In the genomic region with DNA sequence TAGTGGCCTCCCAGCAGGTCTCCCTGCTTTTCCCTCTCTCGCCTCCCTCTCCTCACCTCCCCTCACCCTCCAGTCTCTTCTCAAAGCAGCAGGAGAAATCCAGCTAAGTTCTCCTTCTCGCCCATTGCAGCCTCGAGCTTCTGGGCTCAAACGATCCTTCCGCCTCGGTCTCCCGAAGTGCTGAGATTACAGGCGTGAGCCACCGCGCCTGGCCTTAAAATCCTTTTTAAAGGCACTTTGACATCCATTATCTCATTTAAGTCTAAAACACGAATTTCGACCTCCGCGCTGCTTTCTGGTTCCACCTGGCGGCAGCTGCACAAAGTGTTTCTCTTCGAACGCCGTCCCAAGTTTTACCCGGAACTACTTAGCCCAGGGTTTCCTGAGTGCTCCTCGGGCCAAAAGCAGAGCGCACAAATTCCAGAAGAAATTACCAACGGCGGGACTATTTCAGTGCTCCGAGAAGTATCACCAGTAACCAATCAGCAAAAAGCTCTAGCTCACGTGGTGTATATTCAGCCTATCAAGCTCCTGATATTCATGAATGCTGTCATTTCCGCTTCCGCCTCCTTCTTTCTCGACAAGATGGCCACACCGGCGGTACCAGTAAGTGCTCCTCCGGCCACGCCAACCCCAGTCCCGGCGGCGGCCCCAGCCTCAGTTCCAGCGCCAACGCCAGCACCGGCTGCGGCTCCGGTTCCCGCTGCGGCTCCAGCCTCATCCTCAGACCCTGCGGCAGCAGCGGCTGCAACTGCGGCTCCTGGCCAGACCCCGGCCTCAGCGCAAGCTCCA, we compare ENCODE assay signal across 1 cellular context.
TF ChIP-seq lines count a peak whose summit lies in the region.

A gene with protein sequence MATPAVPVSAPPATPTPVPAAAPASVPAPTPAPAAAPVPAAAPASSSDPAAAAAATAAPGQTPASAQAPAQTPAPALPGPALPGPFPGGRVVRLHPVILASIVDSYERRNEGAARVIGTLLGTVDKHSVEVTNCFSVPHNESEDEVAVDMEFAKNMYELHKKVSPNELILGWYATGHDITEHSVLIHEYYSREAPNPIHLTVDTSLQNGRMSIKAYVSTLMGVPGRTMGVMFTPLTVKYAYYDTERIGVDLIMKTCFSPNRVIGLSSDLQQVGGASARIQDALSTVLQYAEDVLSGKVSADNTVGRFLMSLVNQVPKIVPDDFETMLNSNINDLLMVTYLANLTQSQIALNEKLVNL (plus strand): TSS at position 570 of the 792 bp plus-strand sequence. CDS start 16 bp downstream, at position 586.

TF ChIP-seq in HepG2, 621 proteins besides CTCF, POLR2A, EP300 and RAD21 (continued from another document and continues in another):
- TF ChIP-seq, protein P1, sequence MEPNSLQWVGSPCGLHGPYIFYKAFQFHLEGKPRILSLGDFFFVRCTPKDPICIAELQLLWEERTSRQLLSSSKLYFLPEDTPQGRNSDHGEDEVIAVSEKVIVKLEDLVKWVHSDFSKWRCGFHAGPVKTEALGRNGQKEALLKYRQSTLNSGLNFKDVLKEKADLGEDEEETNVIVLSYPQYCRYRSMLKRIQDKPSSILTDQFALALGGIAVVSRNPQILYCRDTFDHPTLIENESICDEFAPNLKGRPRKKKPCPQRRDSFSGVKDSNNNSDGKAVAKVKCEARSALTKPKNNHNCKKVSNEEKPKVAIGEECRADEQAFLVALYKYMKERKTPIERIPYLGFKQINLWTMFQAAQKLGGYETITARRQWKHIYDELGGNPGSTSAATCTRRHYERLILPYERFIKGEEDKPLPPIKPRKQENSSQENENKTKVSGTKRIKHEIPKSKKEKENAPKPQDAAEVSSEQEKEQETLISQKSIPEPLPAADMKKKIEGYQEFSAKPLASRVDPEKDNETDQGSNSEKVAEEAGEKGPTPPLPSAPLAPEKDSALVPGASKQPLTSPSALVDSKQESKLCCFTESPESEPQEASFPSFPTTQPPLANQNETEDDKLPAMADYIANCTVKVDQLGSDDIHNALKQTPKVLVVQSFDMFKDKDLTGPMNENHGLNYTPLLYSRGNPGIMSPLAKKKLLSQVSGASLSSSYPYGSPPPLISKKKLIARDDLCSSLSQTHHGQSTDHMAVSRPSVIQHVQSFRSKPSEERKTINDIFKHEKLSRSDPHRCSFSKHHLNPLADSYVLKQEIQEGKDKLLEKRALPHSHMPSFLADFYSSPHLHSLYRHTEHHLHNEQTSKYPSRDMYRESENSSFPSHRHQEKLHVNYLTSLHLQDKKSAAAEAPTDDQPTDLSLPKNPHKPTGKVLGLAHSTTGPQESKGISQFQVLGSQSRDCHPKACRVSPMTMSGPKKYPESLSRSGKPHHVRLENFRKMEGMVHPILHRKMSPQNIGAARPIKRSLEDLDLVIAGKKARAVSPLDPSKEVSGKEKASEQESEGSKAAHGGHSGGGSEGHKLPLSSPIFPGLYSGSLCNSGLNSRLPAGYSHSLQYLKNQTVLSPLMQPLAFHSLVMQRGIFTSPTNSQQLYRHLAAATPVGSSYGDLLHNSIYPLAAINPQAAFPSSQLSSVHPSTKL (CRISPR knock-in tag; IDR thresholded peaks at IDR 0.05): peak; percentile 68; the same call in 1 of the 2 replicates
- TF ChIP-seq MAFG (CRISPR knock-in tag; IDR thresholded peaks at IDR 0.05) (no peak), MAFF (IDR thresholded peaks at IDR 0.05; ENCODE audit: low read depth, low read length) (peak; percentile 35; the same call in 1 of the 2 replicates), TEAD3 (CRISPR knock-in tag; optimal IDR thresholded peaks at IDR 0.05; ENCODE audit: borderline replicate concordance) (peak; percentile 93), NFRKB (IDR thresholded peaks at IDR 0.05) (peak; percentile 54; the same call in 1 of the 2 replicates), KMT2B (CRISPR knock-in tag; IDR thresholded peaks at IDR 0.05) (peak; percentile 75), MAF1 (CRISPR knock-in tag; IDR thresholded peaks at IDR 0.05; ENCODE audit: borderline replicate concordance) (0 out of 2 replicates have a peak, but pooled peaks have one; percentile 74), KDM5B (CRISPR knock-in tag; IDR thresholded peaks at IDR 0.05; ENCODE audit: borderline replicate concordance) (peak; percentile 32; the same call in 1 of the 2 replicates), HOXA5 (CRISPR knock-in tag; IDR thresholded peaks at IDR 0.05) (peak; percentile 91), BRD4 (CRISPR knock-in tag; IDR thresholded peaks at IDR 0.05) (peak; percentile 79), ARNTL (CRISPR knock-in tag; IDR thresholded peaks at IDR 0.05) (0 out of 2 replicates have a peak, but pooled peaks have one; percentile 56), KDM3A (CRISPR knock-in tag; IDR thresholded peaks at IDR 0.05; ENCODE audit: low read depth) (peak; percentile 85; the same call in 1 of the 2 replicates), ARNT (IDR thresholded peaks at IDR 0.05) (no peak), TP53 (CRISPR knock-in tag; conservative IDR thresholded peaks at IDR 0.05) (peak; percentile 78; the same call in 1 of the 2 replicates)
- TF ChIP-seq, protein P2, sequence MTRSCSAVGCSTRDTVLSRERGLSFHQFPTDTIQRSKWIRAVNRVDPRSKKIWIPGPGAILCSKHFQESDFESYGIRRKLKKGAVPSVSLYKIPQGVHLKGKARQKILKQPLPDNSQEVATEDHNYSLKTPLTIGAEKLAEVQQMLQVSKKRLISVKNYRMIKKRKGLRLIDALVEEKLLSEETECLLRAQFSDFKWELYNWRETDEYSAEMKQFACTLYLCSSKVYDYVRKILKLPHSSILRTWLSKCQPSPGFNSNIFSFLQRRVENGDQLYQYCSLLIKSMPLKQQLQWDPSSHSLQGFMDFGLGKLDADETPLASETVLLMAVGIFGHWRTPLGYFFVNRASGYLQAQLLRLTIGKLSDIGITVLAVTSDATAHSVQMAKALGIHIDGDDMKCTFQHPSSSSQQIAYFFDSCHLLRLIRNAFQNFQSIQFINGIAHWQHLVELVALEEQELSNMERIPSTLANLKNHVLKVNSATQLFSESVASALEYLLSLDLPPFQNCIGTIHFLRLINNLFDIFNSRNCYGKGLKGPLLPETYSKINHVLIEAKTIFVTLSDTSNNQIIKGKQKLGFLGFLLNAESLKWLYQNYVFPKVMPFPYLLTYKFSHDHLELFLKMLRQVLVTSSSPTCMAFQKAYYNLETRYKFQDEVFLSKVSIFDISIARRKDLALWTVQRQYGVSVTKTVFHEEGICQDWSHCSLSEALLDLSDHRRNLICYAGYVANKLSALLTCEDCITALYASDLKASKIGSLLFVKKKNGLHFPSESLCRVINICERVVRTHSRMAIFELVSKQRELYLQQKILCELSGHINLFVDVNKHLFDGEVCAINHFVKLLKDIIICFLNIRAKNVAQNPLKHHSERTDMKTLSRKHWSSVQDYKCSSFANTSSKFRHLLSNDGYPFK (CRISPR knock-in tag; IDR thresholded peaks at IDR 0.05; ENCODE audit: borderline replicate concordance): peak; percentile 98
- TF ChIP-seq, protein P3, sequence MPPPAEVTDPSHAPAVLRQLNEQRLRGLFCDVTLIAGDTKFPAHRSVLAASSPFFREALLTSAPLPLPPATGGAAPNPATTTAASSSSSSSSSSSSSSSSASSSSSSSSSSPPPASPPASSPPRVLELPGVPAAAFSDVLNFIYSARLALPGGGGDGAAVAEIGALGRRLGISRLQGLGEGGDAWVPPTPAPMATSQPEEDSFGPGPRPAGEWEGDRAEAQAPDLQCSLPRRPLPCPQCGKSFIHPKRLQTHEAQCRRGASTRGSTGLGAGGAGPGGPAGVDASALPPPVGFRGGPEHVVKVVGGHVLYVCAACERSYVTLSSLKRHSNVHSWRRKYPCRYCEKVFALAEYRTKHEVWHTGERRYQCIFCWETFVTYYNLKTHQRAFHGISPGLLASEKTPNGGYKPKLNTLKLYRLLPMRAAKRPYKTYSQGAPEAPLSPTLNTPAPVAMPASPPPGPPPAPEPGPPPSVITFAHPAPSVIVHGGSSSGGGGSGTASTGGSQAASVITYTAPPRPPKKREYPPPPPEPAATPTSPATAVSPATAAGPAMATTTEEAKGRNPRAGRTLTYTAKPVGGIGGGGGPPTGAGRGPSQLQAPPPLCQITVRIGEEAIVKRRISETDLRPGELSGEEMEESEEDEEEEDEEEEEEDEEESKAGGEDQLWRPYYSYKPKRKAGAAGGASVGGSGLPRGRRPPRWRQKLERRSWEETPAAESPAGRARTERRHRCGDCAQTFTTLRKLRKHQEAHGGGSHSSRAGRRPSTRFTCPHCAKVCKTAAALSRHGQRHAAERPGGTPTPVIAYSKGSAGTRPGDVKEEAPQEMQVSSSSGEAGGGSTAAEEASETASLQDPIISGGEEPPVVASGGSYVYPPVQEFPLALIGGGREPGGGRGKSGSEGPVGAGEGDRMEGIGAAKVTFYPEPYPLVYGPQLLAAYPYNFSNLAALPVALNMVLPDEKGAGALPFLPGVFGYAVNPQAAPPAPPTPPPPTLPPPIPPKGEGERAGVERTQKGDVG (CRISPR knock-in tag; IDR thresholded peaks at IDR 0.05; ENCODE audit: borderline replicate concordance): no peak
- TF ChIP-seq, protein P4, sequence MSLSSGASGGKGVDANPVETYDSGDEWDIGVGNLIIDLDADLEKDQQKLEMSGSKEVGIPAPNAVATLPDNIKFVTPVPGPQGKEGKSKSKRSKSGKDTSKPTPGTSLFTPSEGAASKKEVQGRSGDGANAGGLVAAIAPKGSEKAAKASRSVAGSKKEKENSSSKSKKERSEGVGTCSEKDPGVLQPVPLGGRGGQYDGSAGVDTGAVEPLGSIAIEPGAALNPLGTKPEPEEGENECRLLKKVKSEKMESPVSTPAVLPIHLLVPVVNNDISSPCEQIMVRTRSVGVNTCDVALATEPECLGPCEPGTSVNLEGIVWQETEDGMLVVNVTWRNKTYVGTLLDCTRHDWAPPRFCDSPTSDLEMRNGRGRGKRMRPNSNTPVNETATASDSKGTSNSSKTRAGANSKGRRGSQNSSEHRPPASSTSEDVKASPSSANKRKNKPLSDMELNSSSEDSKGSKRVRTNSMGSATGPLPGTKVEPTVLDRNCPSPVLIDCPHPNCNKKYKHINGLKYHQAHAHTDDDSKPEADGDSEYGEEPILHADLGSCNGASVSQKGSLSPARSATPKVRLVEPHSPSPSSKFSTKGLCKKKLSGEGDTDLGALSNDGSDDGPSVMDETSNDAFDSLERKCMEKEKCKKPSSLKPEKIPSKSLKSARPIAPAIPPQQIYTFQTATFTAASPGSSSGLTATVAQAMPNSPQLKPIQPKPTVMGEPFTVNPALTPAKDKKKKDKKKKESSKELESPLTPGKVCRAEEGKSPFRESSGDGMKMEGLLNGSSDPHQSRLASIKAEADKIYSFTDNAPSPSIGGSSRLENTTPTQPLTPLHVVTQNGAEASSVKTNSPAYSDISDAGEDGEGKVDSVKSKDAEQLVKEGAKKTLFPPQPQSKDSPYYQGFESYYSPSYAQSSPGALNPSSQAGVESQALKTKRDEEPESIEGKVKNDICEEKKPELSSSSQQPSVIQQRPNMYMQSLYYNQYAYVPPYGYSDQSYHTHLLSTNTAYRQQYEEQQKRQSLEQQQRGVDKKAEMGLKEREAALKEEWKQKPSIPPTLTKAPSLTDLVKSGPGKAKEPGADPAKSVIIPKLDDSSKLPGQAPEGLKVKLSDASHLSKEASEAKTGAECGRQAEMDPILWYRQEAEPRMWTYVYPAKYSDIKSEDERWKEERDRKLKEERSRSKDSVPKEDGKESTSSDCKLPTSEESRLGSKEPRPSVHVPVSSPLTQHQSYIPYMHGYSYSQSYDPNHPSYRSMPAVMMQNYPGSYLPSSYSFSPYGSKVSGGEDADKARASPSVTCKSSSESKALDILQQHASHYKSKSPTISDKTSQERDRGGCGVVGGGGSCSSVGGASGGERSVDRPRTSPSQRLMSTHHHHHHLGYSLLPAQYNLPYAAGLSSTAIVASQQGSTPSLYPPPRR (CRISPR knock-in tag; IDR thresholded peaks at IDR 0.05; ENCODE audit: borderline replicate concordance): no peak
- TF ChIP-seq, protein P5, sequence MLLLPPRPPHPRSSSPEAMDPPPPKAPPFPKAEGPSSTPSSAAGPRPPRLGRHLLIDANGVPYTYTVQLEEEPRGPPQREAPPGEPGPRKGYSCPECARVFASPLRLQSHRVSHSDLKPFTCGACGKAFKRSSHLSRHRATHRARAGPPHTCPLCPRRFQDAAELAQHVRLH (CRISPR knock-in tag; IDR thresholded peaks at IDR 0.05; ENCODE audit: borderline replicate concordance, low read depth): 0 out of 2 replicates have a peak, but pooled peaks have one; percentile 63
- TF ChIP-seq, protein P6, sequence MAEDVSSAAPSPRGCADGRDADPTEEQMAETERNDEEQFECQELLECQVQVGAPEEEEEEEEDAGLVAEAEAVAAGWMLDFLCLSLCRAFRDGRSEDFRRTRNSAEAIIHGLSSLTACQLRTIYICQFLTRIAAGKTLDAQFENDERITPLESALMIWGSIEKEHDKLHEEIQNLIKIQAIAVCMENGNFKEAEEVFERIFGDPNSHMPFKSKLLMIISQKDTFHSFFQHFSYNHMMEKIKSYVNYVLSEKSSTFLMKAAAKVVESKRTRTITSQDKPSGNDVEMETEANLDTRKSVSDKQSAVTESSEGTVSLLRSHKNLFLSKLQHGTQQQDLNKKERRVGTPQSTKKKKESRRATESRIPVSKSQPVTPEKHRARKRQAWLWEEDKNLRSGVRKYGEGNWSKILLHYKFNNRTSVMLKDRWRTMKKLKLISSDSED (CRISPR knock-in tag; IDR thresholded peaks at IDR 0.05): no peak
- TF ChIP-seq, protein P7, sequence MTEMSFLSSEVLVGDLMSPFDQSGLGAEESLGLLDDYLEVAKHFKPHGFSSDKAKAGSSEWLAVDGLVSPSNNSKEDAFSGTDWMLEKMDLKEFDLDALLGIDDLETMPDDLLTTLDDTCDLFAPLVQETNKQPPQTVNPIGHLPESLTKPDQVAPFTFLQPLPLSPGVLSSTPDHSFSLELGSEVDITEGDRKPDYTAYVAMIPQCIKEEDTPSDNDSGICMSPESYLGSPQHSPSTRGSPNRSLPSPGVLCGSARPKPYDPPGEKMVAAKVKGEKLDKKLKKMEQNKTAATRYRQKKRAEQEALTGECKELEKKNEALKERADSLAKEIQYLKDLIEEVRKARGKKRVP (CRISPR knock-in tag; IDR thresholded peaks at IDR 0.05): peak in 1 of 2 experiments; percentile 42; a peak in 1 of 4 replicates
- TF ChIP-seq, protein P8, sequence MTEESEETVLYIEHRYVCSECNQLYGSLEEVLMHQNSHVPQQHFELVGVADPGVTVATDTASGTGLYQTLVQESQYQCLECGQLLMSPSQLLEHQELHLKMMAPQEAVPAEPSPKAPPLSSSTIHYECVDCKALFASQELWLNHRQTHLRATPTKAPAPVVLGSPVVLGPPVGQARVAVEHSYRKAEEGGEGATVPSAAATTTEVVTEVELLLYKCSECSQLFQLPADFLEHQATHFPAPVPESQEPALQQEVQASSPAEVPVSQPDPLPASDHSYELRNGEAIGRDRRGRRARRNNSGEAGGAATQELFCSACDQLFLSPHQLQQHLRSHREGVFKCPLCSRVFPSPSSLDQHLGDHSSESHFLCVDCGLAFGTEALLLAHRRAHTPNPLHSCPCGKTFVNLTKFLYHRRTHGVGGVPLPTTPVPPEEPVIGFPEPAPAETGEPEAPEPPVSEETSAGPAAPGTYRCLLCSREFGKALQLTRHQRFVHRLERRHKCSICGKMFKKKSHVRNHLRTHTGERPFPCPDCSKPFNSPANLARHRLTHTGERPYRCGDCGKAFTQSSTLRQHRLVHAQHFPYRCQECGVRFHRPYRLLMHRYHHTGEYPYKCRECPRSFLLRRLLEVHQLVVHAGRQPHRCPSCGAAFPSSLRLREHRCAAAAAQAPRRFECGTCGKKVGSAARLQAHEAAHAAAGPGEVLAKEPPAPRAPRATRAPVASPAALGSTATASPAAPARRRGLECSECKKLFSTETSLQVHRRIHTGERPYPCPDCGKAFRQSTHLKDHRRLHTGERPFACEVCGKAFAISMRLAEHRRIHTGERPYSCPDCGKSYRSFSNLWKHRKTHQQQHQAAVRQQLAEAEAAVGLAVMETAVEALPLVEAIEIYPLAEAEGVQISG (CRISPR knock-in tag; IDR thresholded peaks at IDR 0.05): peak; percentile 93
- TF ChIP-seq, protein P9, sequence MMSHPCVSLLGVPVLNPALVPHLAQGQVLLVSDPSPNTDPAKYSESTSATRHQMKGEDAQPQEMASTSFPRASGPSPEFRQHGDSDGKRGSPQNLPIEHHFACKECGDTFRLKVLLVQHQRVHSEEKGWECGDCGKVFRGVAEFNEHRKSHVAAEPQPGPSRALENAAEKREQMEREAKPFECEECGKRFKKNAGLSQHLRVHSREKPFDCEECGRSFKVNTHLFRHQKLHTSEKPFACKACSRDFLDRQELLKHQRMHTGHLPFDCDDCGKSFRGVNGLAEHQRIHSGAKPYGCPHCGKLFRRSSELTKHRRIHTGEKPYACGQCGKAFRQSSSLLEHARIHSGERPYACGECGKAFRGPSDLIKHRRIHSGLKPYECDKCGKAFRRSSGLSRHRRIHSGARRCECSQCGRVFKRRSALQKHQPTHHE (CRISPR knock-in tag; IDR thresholded peaks at IDR 0.05; ENCODE audit: borderline replicate concordance): peak; percentile 39; the same call in 1 of the 2 replicates
